Comparison of ENCODE assay signal across 8 cellular contexts in the genomic region with DNA sequence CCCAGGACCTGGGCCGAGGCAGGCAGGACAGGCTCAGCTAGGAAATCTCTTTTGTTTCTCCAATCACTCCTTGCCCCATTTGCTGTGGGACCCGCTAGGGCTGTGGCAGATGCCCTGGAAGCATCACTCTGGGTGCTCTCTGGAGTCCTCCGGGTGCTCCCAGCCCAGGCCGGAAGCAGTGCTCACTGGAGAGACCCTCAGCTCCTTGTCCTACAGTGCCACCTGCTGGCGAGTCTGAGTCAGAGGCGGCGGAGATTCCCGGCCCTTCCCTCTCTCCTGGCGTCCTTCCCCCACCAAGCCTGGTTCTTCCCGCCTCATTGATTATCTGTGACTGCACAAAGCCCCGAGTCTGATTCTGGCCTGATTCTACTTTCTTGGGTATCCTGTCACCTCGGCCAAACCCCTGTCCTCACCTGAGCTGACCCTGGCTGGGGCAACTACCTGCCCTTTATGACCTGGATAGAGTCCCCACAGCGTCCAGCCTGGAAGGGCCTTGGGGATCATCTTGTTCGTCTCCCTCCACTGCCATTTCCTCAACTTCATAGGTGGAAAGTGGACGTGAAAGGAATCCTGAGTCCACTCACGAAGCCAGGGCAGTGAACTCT. TPM values are rescaled to one million over a fixed set of nuclear protein-coding genes. Genes with fewer than 3 reads are reported as not detected.
DNase-seq lines count a peak whose midpoint lies in the region; ATAC-seq, FAIRE-seq and TF ChIP-seq lines count a peak whose summit lies in the region.

No MANE protein-coding gene starts in this region.

- no peak overlapping the region for H3K4me3 ChIP-seq in HepG2 (replicated peaks in 1 of 3; ENCODE audit: insufficient read depth in 1 of 3, low read depth in 2 of 3, low read length in 3 of 3)

- TF ChIP-seq RAD21 in HepG2 (CRISPR knock-in tag; IDR thresholded peaks at IDR 0.05) = peak; percentile 92

- no peaks in the 10 kb centered on the region for H3K36me3 ChIP-seq in HepG2 (replicated peaks in 1 of 2; ENCODE audit: control insufficient read depth in 1 of 2, insufficient read depth in 2 of 2, low read length in 2 of 2)

- CTCF ChIA-PET in HepG2 (lab: Yijun Ruan, JAX; ENCODE audit: low intra/inter-chr PET ratio, low total read pairs) = interaction anchor here (0.7 to 2.8 kb wide), 3 partner anchors 29 to 163 kb away, joined by 4 to 22 read pairs (median 17); no protein-coding TSS in a partner anchor

- H3K4me2 ChIP-seq in HepG2 (ENCODE audit: low read depth, low read length) = no peak overlapping the region

- ATAC-seq in HepG2 = peak; percentile 93
- no peak for ATAC-seq in HG03342 (IDR thresholded peaks at IDR 0.05; ENCODE audit: unreplicated experiment)

- no peak overlapping the region for H3K27ac ChIP-seq in HepG2 (ENCODE audit: extremely low read length, insufficient read depth, low read length)

- POLR2A ChIA-PET in HepG2 (lab: Yijun Ruan, JAX) = no interaction called here

- peaks cover 12% of the 10 kb centered on the region; the same call in 1 of the 2 replicates for H4K20me1 ChIP-seq in HepG2 (ENCODE audit: insufficient read depth, low read length)

- no peak overlapping the region for H2AFZ ChIP-seq in HepG2 (ENCODE audit: low read length)

- TF ChIP-seq CTCF in HepG2 (CRISPR knock-in tag; IDR thresholded peaks at IDR 0.05) = peak; percentile 93

- no peak for TF ChIP-seq EP300 in HepG2 (IDR thresholded peaks at IDR 0.05; ENCODE audit: low read depth in 2 of 2, low read length in 2 of 2)
- TF ChIP-seq EP300 in HepG2 (CRISPR knock-in tag; IDR thresholded peaks at IDR 0.05; ENCODE audit: borderline replicate concordance) = no peak

- BruUV-seq in HepG2 (replicated peaks; lab: Mats Ljungman, UMichigan) = no TSS peak

- H3K9ac ChIP-seq in HepG2 (ENCODE audit: insufficient read depth, low read depth, low read length) = no peak overlapping the region

- H3K79me2 ChIP-seq in HepG2 (ENCODE audit: insufficient read depth, low read length) = no peaks in the 10 kb centered on the region

- no peak for TF ChIP-seq POLR2A in HepG2 (IDR thresholded peaks at IDR 0.05; ENCODE audit: insufficient read depth in 1 of 2, low read depth in 2 of 2, low read length in 2 of 2)

- in situ Hi-C loops in HepG2 (cut with HindIII; ENCODE audit: extremely low pct_ligation_motif_present, low pct_unique_long_range_greater_than_20kb) = loop anchor here (5.0 kb wide), 2 partner anchors 68 to 163 kb away; a partner anchor contains a TSS

- FAIRE-seq in HepG2 (lab: Jason Lieb, UNC) = peak; percentile 4

- DNase-seq in activated T-cell treated with anti-CD3 and anti-CD28 coated beads for 24 hours (ENCODE audit: low read depth) (peak; percentile 21), activated T-cell treated with anti-CD3 and anti-CD28 coated beads for 4 hours (no peak), NCI-H1105 (lab: John Stamatoyannopoulos, UW) (peak; percentile 66), T-helper 1 cell (peak in 4 of 5 donors; percentile 18 to 31 (median 26)), cerebellar cortex (ENCODE audit: low spot score) (peak; percentile 89), HepG2 (ENCODE audit: low spot score) (peak; percentile 48)
- peak; percentile 41 to 43 for DNase-seq in stimulated activated CD8-positive, alpha-beta memory T cell treated with anti-CD3 and anti-CD28 coated beads, Interleukin-2, amount 100 ng/mL, for 48 hours (ENCODE audit: low read depth in 2 of 2)

- 1% methylated on average over 12 of the region's 16 CpGs for WGBS in HepG2 (ENCODE audit: low lambda C conversion rate)

- peaks cover 7 to 30% of the 10 kb centered on the region in 2 experiments for H3K27me3 ChIP-seq in HepG2 (ENCODE audit: control insufficient read depth in 1 of 2, insufficient read depth in 2 of 2, low read length in 2 of 2)

- no peaks in the 10 kb centered on the region for H3K9me3 ChIP-seq in HepG2 (ENCODE audit: low read length)

- H3K4me1 ChIP-seq in HepG2 (ENCODE audit: insufficient read depth, low read length) = no peaks in the 10 kb centered on the region

- intact Hi-C loops in HepG2 (cut with micrococcal nuclease; ENCODE audit: unreplicated experiment) = loop anchor here (1.0 to 2.0 kb wide), 2 partner anchors 68 to 162 kb away; no protein-coding TSS in a partner anchor

TF ChIP-seq in HepG2, 621 proteins besides CTCF, POLR2A, EP300 and RAD21 (continues in another document):
- TF ChIP-seq, protein P1, sequence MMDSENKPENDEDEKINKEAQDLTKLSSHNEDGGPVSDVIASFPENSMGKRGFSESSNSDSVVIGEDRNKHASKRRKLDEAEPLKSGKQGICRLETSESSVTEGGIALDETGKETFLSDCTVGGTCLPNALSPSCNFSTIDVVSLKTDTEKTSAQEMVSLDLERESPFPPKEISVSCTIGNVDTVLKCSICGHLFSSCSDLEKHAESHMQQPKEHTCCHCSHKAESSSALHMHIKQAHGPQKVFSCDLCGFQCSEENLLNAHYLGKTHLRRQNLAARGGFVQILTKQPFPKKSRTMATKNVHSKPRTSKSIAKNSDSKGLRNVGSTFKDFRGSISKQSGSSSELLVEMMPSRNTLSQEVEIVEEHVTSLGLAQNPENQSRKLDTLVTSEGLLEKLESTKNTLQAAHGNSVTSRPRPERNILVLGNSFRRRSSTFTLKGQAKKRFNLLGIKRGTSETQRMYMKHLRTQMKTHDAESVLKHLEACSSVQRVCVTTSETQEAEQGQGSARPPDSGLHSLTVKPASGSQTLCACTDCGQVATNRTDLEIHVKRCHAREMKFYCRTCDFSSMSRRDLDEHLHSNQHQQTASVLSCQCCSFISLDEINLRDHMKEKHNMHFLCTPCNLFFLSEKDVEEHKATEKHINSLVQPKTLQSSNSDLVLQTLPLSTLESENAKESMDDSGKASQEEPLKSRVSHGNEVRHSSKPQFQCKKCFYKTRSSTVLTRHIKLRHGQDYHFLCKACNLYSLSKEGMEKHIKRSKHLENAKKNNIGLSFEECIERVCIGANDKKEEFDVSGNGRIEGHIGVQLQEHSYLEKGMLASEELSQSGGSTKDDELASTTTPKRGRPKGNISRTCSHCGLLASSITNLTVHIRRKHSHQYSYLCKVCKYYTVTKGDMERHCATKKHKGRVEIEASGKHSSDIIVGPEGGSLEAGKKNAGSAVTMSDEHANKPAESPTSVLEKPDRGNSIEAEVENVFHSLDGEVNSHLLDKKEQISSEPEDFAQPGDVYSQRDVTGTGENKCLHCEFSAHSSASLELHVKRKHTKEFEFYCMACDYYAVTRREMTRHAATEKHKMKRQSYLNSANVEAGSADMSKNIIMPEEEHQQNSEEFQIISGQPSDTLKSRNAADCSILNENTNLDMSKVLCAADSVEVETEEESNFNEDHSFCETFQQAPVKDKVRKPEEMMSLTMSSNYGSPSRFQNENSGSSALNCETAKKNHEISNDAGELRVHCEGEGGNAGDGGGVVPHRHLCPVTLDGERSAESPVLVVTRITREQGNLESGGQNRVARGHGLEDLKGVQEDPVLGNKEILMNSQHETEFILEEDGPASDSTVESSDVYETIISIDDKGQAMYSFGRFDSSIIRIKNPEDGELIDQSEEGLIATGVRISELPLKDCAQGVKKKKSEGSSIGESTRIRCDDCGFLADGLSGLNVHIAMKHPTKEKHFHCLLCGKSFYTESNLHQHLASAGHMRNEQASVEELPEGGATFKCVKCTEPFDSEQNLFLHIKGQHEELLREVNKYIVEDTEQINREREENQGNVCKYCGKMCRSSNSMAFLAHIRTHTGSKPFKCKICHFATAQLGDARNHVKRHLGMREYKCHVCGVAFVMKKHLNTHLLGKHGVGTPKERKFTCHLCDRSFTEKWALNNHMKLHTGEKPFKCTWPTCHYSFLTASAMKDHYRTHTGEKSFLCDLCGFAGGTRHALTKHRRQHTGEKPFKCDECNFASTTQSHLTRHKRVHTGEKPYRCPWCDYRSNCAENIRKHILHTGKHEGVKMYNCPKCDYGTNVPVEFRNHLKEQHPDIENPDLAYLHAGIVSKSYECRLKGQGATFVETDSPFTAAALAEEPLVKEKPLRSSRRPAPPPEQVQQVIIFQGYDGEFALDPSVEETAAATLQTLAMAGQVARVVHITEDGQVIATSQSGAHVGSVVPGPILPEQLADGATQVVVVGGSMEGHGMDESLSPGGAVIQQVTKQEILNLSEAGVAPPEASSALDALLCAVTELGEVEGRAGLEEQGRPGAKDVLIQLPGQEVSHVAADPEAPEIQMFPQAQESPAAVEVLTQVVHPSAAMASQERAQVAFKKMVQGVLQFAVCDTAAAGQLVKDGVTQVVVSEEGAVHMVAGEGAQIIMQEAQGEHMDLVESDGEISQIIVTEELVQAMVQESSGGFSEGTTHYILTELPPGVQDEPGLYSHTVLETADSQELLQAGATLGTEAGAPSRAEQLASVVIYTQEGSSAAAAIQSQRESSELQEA (CRISPR knock-in tag; IDR thresholded peaks at IDR 0.05; ENCODE audit: not compliant biosample characterization) = no peak
- no peak for TF ChIP-seq MED1 (CRISPR knock-in tag; IDR thresholded peaks at IDR 0.05)
- no peak for TF ChIP-seq SMAD9 (CRISPR knock-in tag; IDR thresholded peaks at IDR 0.05)
- no peak for TF ChIP-seq ZNF530 (CRISPR knock-in tag; IDR thresholded peaks at IDR 0.05; ENCODE audit: low read depth)
- TF ChIP-seq XRCC5 (optimal IDR thresholded peaks at IDR 0.05; ENCODE audit: low read length) = peak; percentile 54

RNA-seq across cellular contexts. Expression of a gene that starts 7.3 kb away (rescaled TPM):
- not detected in 2 replicates for total RNA-seq in HepG2 (2016; rRNA removed; fragmentation: Illumina TruSeq; extraction: Trizol)
- not detected in 2 replicates for total RNA-seq in HepG2 (2016; cell fraction: cytosol; rRNA removed; fragmentation: Illumina TruSeq; extraction: Trizol; ENCODE audit: low read depth)
- total RNA-seq in HepG2 (2016; cell fraction: insoluble cytoplasmic fraction; rRNA removed; fragmentation: Illumina TruSeq; extraction: Trizol) = not detected in 2 replicates
- not detected in 2 replicates for total RNA-seq in HepG2 (2016; cell fraction: membrane; rRNA removed; fragmentation: Illumina TruSeq; extraction: Trizol)
- not detected in 2 replicates for total RNA-seq in HepG2 (2016; cell fraction: nucleus; rRNA removed; fragmentation: Illumina TruSeq; extraction: Trizol)
- not detected in 2 replicates for polyA plus RNA-seq in HepG2 (2011; rRNA removed)
- not detected in 2 replicates for polyA plus RNA-seq in HepG2 (2011; cell fraction: cytosol; rRNA removed)
- not detected in 2 replicates for polyA plus RNA-seq in HepG2 (2011; cell fraction: nucleus; rRNA removed)
- not detected in 2 replicates for polyA plus RNA-seq in HepG2 (2012)
- not detected in 2 replicates for polyA plus RNA-seq in HepG2 (2016; cell fraction: cytosol; fragmentation: Illumina TruSeq; extraction: Trizol; ENCODE audit: low read depth)
- not detected in 2 replicates for polyA plus RNA-seq in HepG2 (2016; cell fraction: insoluble cytoplasmic fraction; fragmentation: Illumina TruSeq; extraction: Trizol; ENCODE audit: low read depth)
- not detected in 2 replicates for polyA plus RNA-seq in HepG2 (2016; cell fraction: membrane; fragmentation: Illumina TruSeq; extraction: Trizol; ENCODE audit: low read depth)
- not detected in 2 replicates for polyA plus RNA-seq in HepG2 (2016; cell fraction: nucleus; fragmentation: Illumina TruSeq; extraction: Trizol; ENCODE audit: insufficient read depth, low read depth)
- not detected in 2 replicates for polyA minus RNA-seq in HepG2 (2011; rRNA and poly(A)+ RNA removed; ENCODE audit: low replicate concordance)
- polyA minus RNA-seq in HepG2 (2011; cell fraction: cytosol; rRNA and poly(A)+ RNA removed) = not detected in 2 replicates
- not detected in 2 replicates for polyA minus RNA-seq in HepG2 (2011; cell fraction: nucleus; rRNA and poly(A)+ RNA removed)
